24 cellular contexts compared by ENCODE assay signal in the genomic region with DNA sequence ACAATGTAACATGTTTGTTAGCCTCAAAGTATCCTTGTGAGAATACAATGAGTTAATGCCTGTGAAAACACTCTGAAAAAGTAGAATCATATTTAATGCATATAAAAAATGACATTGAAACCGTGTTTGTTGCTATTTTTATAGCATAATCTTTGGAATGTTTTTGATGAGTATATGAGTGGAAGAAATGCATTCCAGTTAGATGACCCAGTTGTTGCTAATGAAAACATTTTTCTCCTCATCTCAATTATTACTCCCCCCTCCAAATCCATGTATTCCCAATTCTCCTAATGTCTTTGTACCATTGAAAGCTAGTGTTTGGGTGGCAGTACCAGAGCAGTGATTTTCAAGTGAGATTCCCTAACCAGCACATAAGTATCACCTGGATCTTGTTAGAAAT.
"Had no signal": no experiment of that assay in that cellular context is flagged by ENCODE, and none has a peak within 500 bp of the region (broad histone marks: within the 10 kb centered on the region; RNA-seq: fewer than 3 reads in every experiment).

No MANE protein-coding gene starts in this region.

- H3K27me3 ChIP-seq: brain microvascular endothelial cell, gastroesophageal sphincter, heart left ventricle, right atrium auricular region, tibial nerve, vagina had no signal

- ATAC-seq: activated CD8-positive, alpha-beta memory T cell treated with anti-CD3 and anti-CD28 coated beads, Interleukin-2, amount 10 ng/mL, durations not matched to agents 7 days and 5 days; gastroesophageal sphincter; heart left ventricle had no signal

- H3K4me1 Mint-ChIP-seq: activated B cell treated with CpG ODN at 0.5 μM for 24 hours; activated CD8-positive, alpha-beta memory T cell treated with anti-CD3 and anti-CD28 coated beads, Interleukin-2, amount 10 ng/mL, durations not matched to agents 7 days and 5 days; central memory CD8-positive, alpha-beta T cell had no signal

- H3K9me3 Mint-ChIP-seq: activated CD4-positive, alpha-beta memory T cell treated with anti-CD3 and anti-CD28 coated beads for 36 hours; activated T-helper 2 cell treated with anti-CD3 and anti-CD28 coated beads, Interferon-gamma antibody, Interleukin-2, Interleukin-4, amounts not matched to agents 10 μg/mL and 5 μg/mL and 100 μg/mL, durations not matched to agents 14 hours and 24 hours and 36 hours; central memory CD8-positive, alpha-beta T cell; stimulated activated naive CD8-positive, alpha-beta T cell treated with anti-CD3 and anti-CD28 coated beads, Interleukin-15, Interleukin-2, amounts not matched to agents 100 ng/mL and 50 ng/mL, for 24 hours had no signal

- H3K36me3 Mint-ChIP-seq: activated CD4-positive, alpha-beta memory T cell treated with anti-CD3 and anti-CD28 coated beads for 36 hours; activated CD8-positive, alpha-beta memory T cell treated with anti-CD3 and anti-CD28 coated beads, Interleukin-2, amount 10 ng/mL, durations not matched to agents 7 days and 5 days had no signal

- H3K27ac ChIP-seq: brain microvascular endothelial cell, gastroesophageal sphincter, heart left ventricle, left ventricle myocardium inferior, right atrium auricular region, tibial nerve, vagina had no signal

- H3K27ac Mint-ChIP-seq: activated B cell treated with CpG ODN at 0.5 μM for 24 hours; activated CD4-positive, alpha-beta memory T cell treated with anti-CD3 and anti-CD28 coated beads for 36 hours; activated CD8-positive, alpha-beta memory T cell treated with anti-CD3 and anti-CD28 coated beads, Interleukin-2, amount 10 ng/mL, durations not matched to agents 7 days and 5 days; activated T-helper 2 cell treated with anti-CD3 and anti-CD28 coated beads, Interferon-gamma antibody, Interleukin-2, Interleukin-4, amounts not matched to agents 10 μg/mL and 5 μg/mL and 100 μg/mL, durations not matched to agents 14 hours and 24 hours and 36 hours; progenitor cell of endocrine pancreas; stimulated activated naive CD8-positive, alpha-beta T cell treated with anti-CD3 and anti-CD28 coated beads, Interleukin-15, Interleukin-2, amounts not matched to agents 100 ng/mL and 50 ng/mL, for 24 hours had no signal

- H3K9me3 ChIP-seq: gastroesophageal sphincter, heart left ventricle, left ventricle myocardium inferior, right atrium auricular region, tibial nerve, vagina had no signal

- DNase-seq: activated B cell treated with CpG ODN at 0.5 μM for 24 hours; activated CD4-positive, alpha-beta memory T cell treated with anti-CD3 and anti-CD28 coated beads for 36 hours; activated CD4-positive, alpha-beta T cell treated with anti-CD3 and anti-CD28 coated beads for 4 hours; activated CD8-positive, alpha-beta memory T cell treated with anti-CD3 and anti-CD28 coated beads, Interleukin-2, amount 10 ng/mL, durations not matched to agents 7 days and 5 days; activated naive CD4-positive, alpha-beta T cell treated with Interleukin-2 at 50 U/mL for 16 hours; anterior cingulate cortex; brain microvascular endothelial cell; dermis blood vessel endothelial cell; effector memory CD4-positive, alpha-beta T cell; heart left ventricle; kidney glomerular epithelial cell; left ventricle myocardium inferior; occipital lobe; stimulated activated CD4-positive, alpha-beta T cell treated with anti-CD3 and anti-CD28 coated beads, Interleukin-2, amount 100 ng/mL, for 24 hours; T-helper 1 cell; T-helper 9 cell had no signal

- H3K27me3 Mint-ChIP-seq: activated B cell treated with CpG ODN at 0.5 μM for 24 hours; activated CD4-positive, alpha-beta memory T cell treated with anti-CD3 and anti-CD28 coated beads for 36 hours; activated CD8-positive, alpha-beta memory T cell treated with anti-CD3 and anti-CD28 coated beads, Interleukin-2, amount 10 ng/mL, durations not matched to agents 7 days and 5 days; progenitor cell of endocrine pancreas had no signal

- H3K4me3 Mint-ChIP-seq: activated B cell treated with CpG ODN at 0.5 μM for 24 hours; activated CD4-positive, alpha-beta memory T cell treated with anti-CD3 and anti-CD28 coated beads for 36 hours; activated CD8-positive, alpha-beta memory T cell treated with anti-CD3 and anti-CD28 coated beads, Interleukin-2, amount 10 ng/mL, durations not matched to agents 7 days and 5 days; central memory CD8-positive, alpha-beta T cell; stimulated activated naive CD8-positive, alpha-beta T cell treated with anti-CD3 and anti-CD28 coated beads, Interleukin-15, Interleukin-2, amounts not matched to agents 100 ng/mL and 50 ng/mL, for 24 hours had no signal
